ENCODE assay signal across 17 cellular contexts in genomic region chr1:33443705-33444180, GRCh38. TPM values are rescaled to one million over a fixed set of nuclear protein-coding genes. Genes with fewer than 3 reads are reported as not detected.
DNase-seq lines count a peak whose midpoint lies in the region; ATAC-seq and TF ChIP-seq lines count a peak whose summit lies in the region.
"Had no signal": no experiment of that assay in that cellular context is flagged by ENCODE, and none has a peak within 500 bp of the region (broad histone marks: within the 10 kb centered on the region; RNA-seq: fewer than 3 reads in every experiment).

No MANE protein-coding gene starts in this region.

- H3K4me3 ChIP-seq in ACC112 (ENCODE audit: low read depth, low read length): no peak overlapping the region
- H3K4me3 ChIP-seq in cardiac muscle cell: no peak overlapping the region
- H3K4me3 ChIP-seq: A549, mucosa of descending colon, prostate gland, upper lobe of left lung had no signal

- no peaks in the 10 kb centered on the region for H3K36me3 ChIP-seq in ACC112 (ENCODE audit: insufficient read depth, low read length)
- no peaks in the 10 kb centered on the region for H3K36me3 ChIP-seq in cardiac muscle cell
- H3K36me3 ChIP-seq: prostate gland, upper lobe of left lung had no signal

- H3K4me1 Mint-ChIP-seq in nephron progenitor cell: peaks cover 99% of the 10 kb centered on the region
- no peaks in the 10 kb centered on the region for H3K4me1 Mint-ChIP-seq in stimulated activated memory B cell treated with anti-CD40 and anti-IgM and Interleukin-4, amounts not matched to agents 10 μg/mL and 1 μg/mL and 100 μg/mL, for 72 hours
- H3K4me1 Mint-ChIP-seq: IgD-negative memory B cell had no signal

- in situ Hi-C loops in GM13976 (cut with MboI; ENCODE audit: low sequenced_read_pairs, unreplicated experiment): no loop called here

- H3K27ac Mint-ChIP-seq in nephron progenitor cell: peak overlapping the region; percentile 97
- H3K27ac Mint-ChIP-seq in stimulated activated memory B cell treated with anti-CD40 and anti-IgM and Interleukin-4, amounts not matched to agents 10 μg/mL and 1 μg/mL and 100 μg/mL, for 72 hours: no peak overlapping the region
- H3K27ac Mint-ChIP-seq: IgD-negative memory B cell had no signal

- no peaks in the 10 kb centered on the region for H3K79me2 ChIP-seq in ACC112 (ENCODE audit: control insufficient read depth, insufficient read depth, low read length, unreplicated experiment)

- peak in 1 of 2 donors; percentile 20 for DNase-seq in cardiac muscle cell (ENCODE audit: low read depth in 1 of 2, low spot score in 1 of 2)
- peak; percentile 82 for DNase-seq in nephron progenitor cell
- DNase-seq in GM13976 (ENCODE audit: low spot score): no peak
- DNase-seq in NCI-H1417 (lab: John Stamatoyannopoulos, UW): no peak
- DNase-seq: activated effector memory CD4-positive, alpha-beta T cell treated with anti-CD3 and anti-CD28 coated beads, Interleukin-2, amount 50 U/mL, for 16 hours; mucosa of descending colon; NCI-H1092; NCI-H2227 treated with DMSO at 0.1 percent for 48 hours; stimulated activated CD4-positive, alpha-beta T cell treated with anti-CD3 and anti-CD28 coated beads, Interleukin-4, amount 100 ng/mL, for 1 hour; upper lobe of left lung had no signal

- peak overlapping the region; percentile 51 for H3K4me3 Mint-ChIP-seq in nephron progenitor cell
- no peak overlapping the region for H3K4me3 Mint-ChIP-seq in stimulated activated memory B cell treated with anti-CD40 and anti-IgM and Interleukin-4, amounts not matched to agents 10 μg/mL and 1 μg/mL and 100 μg/mL, for 72 hours
- H3K4me3 Mint-ChIP-seq: IgD-negative memory B cell had no signal

- peaks cover 3% of the 10 kb centered on the region for H3K9me3 Mint-ChIP-seq in nephron progenitor cell
- no peaks in the 10 kb centered on the region for H3K9me3 Mint-ChIP-seq in stimulated activated memory B cell treated with anti-CD40 and anti-IgM and Interleukin-4, amounts not matched to agents 10 μg/mL and 1 μg/mL and 100 μg/mL, for 72 hours
- H3K9me3 Mint-ChIP-seq: IgD-negative memory B cell had no signal

- H3K27me3 Mint-ChIP-seq in nephron progenitor cell (ENCODE audit: low read depth, poor library complexity): peaks cover 2% of the 10 kb centered on the region
- peaks cover 77% of the 10 kb centered on the region for H3K27me3 Mint-ChIP-seq in stimulated activated memory B cell treated with anti-CD40 and anti-IgM and Interleukin-4, amounts not matched to agents 10 μg/mL and 1 μg/mL and 100 μg/mL, for 72 hours

- no peak for ATAC-seq in GM21786 (IDR thresholded peaks at IDR 0.05; ENCODE audit: unreplicated experiment)
- no peak for ATAC-seq in stimulated activated memory B cell treated with anti-CD40 and anti-IgM and Interleukin-4, amounts not matched to agents 10 μg/mL and 1 μg/mL and 100 μg/mL, for 72 hours
- ATAC-seq: A549, mucosa of descending colon had no signal

- peak overlapping the region; percentile 73 for H3K27ac ChIP-seq in ACC112 (ENCODE audit: low read depth, low read length)
- peak overlapping the region; percentile 24 for H3K27ac ChIP-seq in cardiac muscle cell
- H3K27ac ChIP-seq: A549, upper lobe of left lung had no signal

- no peaks in the 10 kb centered on the region for H3K9me3 ChIP-seq in cardiac muscle cell (ENCODE audit: low read depth)
- H3K9me3 ChIP-seq: A549, mucosa of descending colon, prostate gland, upper lobe of left lung had no signal

- TF ChIP-seq CTCF in cardiac muscle cell (IDR thresholded peaks at IDR 0.05; ENCODE audit: low read depth, low read length) (no peak), nephron progenitor cell (IDR thresholded peaks at IDR 0.05) (no peak), GM13976 (IDR thresholded peaks at IDR 0.05; ENCODE audit: borderline replicate concordance, control extremely low read depth, extremely low read depth, insufficient read depth, missing control alignments) (no peak)

- peaks cover 8% of the 10 kb centered on the region for H3K36me3 Mint-ChIP-seq in nephron progenitor cell (ENCODE audit: low read depth)
- no peaks in the 10 kb centered on the region for H3K36me3 Mint-ChIP-seq in stimulated activated memory B cell treated with anti-CD40 and anti-IgM and Interleukin-4, amounts not matched to agents 10 μg/mL and 1 μg/mL and 100 μg/mL, for 72 hours

- no peaks in the 10 kb centered on the region for H3K27me3 ChIP-seq in ACC112 (ENCODE audit: insufficient read depth, low read length)
- H3K27me3 ChIP-seq in cardiac muscle cell: no peaks in the 10 kb centered on the region
- H3K27me3 ChIP-seq: upper lobe of left lung had no signal

- H2AFZ ChIP-seq in ACC112 (ENCODE audit: low read length, unreplicated experiment): no peak overlapping the region

- H3K4me1 ChIP-seq in ACC112 (ENCODE audit: control insufficient read depth, insufficient read depth, low read length, unreplicated experiment) (peaks cover 27% of the 10 kb centered on the region), cardiac muscle cell (ENCODE audit: low read depth) (peaks cover 8% of the 10 kb centered on the region)
- H3K4me1 ChIP-seq: A549, prostate gland, upper lobe of left lung had no signal

TF ChIP-seq in PFSK-1, 5 proteins besides CTCF, POLR2A, EP300 and RAD21:
- TF ChIP-seq FOXP2 (optimal IDR thresholded peaks at IDR 0.05; ENCODE audit: borderline replicate concordance, extremely low read depth, extremely low read length, insufficient read depth): peak; percentile 58
- no peak for TF ChIP-seq SIN3A (IDR thresholded peaks at IDR 0.05; ENCODE audit: borderline replicate concordance, insufficient read depth, low read length)
- peak in 1 of 2 experiments; percentile 44; a peak in 1 of 4 replicates for TF ChIP-seq REST (IDR thresholded peaks at IDR 0.05; ENCODE audit: insufficient read depth in 1 of 2, low read depth in 2 of 2, low read length in 2 of 2)
- TF ChIP-seq TAF1 (IDR thresholded peaks at IDR 0.05; ENCODE audit: borderline replicate concordance, insufficient read depth, low read length): no peak

RNA-seq across cellular contexts. Expression of gene PHC2, which starts 12.8 kb away (rescaled TPM):
- 80.6 TPM for polyA plus RNA-seq in PFSK-1 (2012; ENCODE audit: insufficient read length, low read depth)
- total RNA-seq in cardiac muscle cell: 81.8 and 84.0 TPM in 2 replicates
- 86.0 and 97.9 TPM in 2 replicates for polyA plus RNA-seq in cardiac muscle cell

RNA-seq across cellular contexts. Expression of gene ZSCAN20, which starts 28.7 kb away (rescaled TPM):
- 1.7 TPM for polyA plus RNA-seq in PFSK-1 (2012; ENCODE audit: insufficient read length, low read depth)
- total RNA-seq in cardiac muscle cell: 6.7 and 7.2 TPM in 2 replicates
- 1.4 and 4.5 TPM in 2 replicates for polyA plus RNA-seq in cardiac muscle cell
